ENCODE assay signal across 18 cellular contexts in the genomic region with DNA sequence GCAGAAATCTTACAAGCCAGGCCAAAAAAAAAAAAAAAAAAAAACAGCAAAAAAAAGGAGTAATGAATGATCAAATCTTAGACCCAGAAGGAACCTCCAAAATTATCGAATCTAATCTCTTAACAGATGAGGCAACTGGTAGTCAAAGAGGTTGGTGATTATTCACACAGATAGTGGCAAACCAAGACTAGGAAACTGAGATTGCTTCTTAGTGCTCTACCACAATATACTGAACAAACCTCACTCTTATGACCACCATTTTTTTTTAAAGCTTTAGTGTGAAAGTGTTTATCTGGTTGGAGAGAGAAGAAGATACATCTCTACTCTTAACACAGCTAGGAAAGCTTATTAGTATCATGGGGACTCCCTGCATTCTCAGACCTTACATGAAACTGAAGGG. TPM values are rescaled to one million over a fixed set of nuclear protein-coding genes. Genes with fewer than 3 reads are reported as not detected.
A peak's percentile ranks its signal among the peaks of the same experiment; 100 is the strongest.
DNase-seq lines count a peak whose midpoint lies in the region; ATAC-seq and TF ChIP-seq lines count a peak whose summit lies in the region.
"Had no signal": no experiment of that assay in that cellular context is flagged by ENCODE, and none has a peak within 500 bp of the region (broad histone marks: within the 10 kb centered on the region; RNA-seq: fewer than 3 reads in every experiment).

No MANE protein-coding gene starts in this region.

- in situ Hi-C loops in gastrocnemius medialis (cut with MboI; ENCODE audit: low sequenced_read_pairs in 4 of 4): loop anchor here in 2 of 4 donors (5.0 to 25.0 kb wide), 2 partner anchors 50 to 100 kb away; a partner anchor contains a TSS

- peak overlapping the region; percentile 54 for H3K27ac Mint-ChIP-seq in activated T-cell treated with anti-CD3 and anti-CD28 coated beads, Interleukin-2, amount 50 U/mL, for 72 hours
- peak overlapping the region; percentile 46 for H3K27ac Mint-ChIP-seq in central memory CD8-positive, alpha-beta T cell (ENCODE audit: low read depth)

- peaks cover 87% of the 10 kb centered on the region for H3K79me2 ChIP-seq in MM.1S (ENCODE audit: low read length)
- H3K79me2 ChIP-seq in smooth muscle cell (ENCODE audit: low read depth): peaks cover 3% of the 10 kb centered on the region

- no peaks in the 10 kb centered on the region for H3K9me3 Mint-ChIP-seq in activated T-cell treated with anti-CD3 and anti-CD28 coated beads, Interleukin-2, amount 50 U/mL, for 72 hours
- no peaks in the 10 kb centered on the region for H3K9me3 Mint-ChIP-seq in central memory CD8-positive, alpha-beta T cell
- H3K9me3 Mint-ChIP-seq: IgD-negative memory B cell had no signal

- no peak overlapping the region for H3K4me2 ChIP-seq in MM.1S (ENCODE audit: low read depth, low read length)
- no peak overlapping the region for H3K4me2 ChIP-seq in smooth muscle cell

- H3K9ac ChIP-seq in MM.1S (ENCODE audit: low read length) (no peak overlapping the region), smooth muscle cell (ENCODE audit: low read depth) (no peak overlapping the region)

- peaks cover 5 to 19% of the 10 kb centered on the region in 2 donors for H3K36me3 Mint-ChIP-seq in activated T-cell treated with anti-CD3 and anti-CD28 coated beads, Interleukin-2, amount 50 U/mL, for 72 hours (ENCODE audit: insufficient read depth in 2 of 2)
- peaks cover 62% of the 10 kb centered on the region for H3K36me3 Mint-ChIP-seq in central memory CD8-positive, alpha-beta T cell (ENCODE audit: insufficient read depth)

- peak overlapping the region in 1 of 2 donors; percentile 58 for H3K4me3 Mint-ChIP-seq in activated T-cell treated with anti-CD3 and anti-CD28 coated beads, Interleukin-2, amount 50 U/mL, for 72 hours
- H3K4me3 Mint-ChIP-seq in central memory CD8-positive, alpha-beta T cell: peak overlapping the region; percentile 37

- DNase-seq in activated T-cell treated with anti-CD3 and anti-CD28 coated beads, Interleukin-2, amount 50 U/mL, for 72 hours: no peak
- DNase-seq in activated T-cell treated with anti-CD3 and anti-CD28 coated beads, Interleukin-2, amount 50 U/mL, for 48 hours: no peak
- no peak for DNase-seq in MM.1S
- DNase-seq in central memory CD8-positive, alpha-beta T cell (ENCODE audit: low spot score in 2 of 2): no peak
- DNase-seq in gastrocnemius medialis: no peak
- DNase-seq in SW 1271 (lab: John Stamatoyannopoulos, UW): no peak
- no peak for DNase-seq in smooth muscle cell (lab: John Stamatoyannopoulos, UW; ENCODE audit: unreplicated experiment)
- DNase-seq in NCI-H2196 treated with DMSO at 0.1 percent for 48 hours (lab: John Stamatoyannopoulos, UW; ENCODE audit: unreplicated experiment): no peak
- DNase-seq: BE2C, H7, Karpas-422, NCI-H1694, NCI-H2081 treated with DMSO at 0.1 percent for 48 hours, NCI-H2171 treated with DMSO at 0.1 percent for 48 hours, NCI-H446, NCI-H526, OCI-M1 had no signal

- no peak for TF ChIP-seq CTCF in MM.1S (IDR thresholded peaks at IDR 0.05; ENCODE audit: low read length)
- TF ChIP-seq CTCF in gastrocnemius medialis (IDR thresholded peaks at IDR 0.05 in 4 of 5, conservative IDR thresholded peaks at IDR 0.05 in 1 of 5): no peak
- TF ChIP-seq CTCF in smooth muscle cell (IDR thresholded peaks at IDR 0.05; ENCODE audit: borderline replicate concordance, insufficient read depth, poor library complexity, severe bottlenecking): no peak

- H2AFZ ChIP-seq in MM.1S (ENCODE audit: low read length) (no peak overlapping the region), smooth muscle cell (ENCODE audit: low read depth) (no peak overlapping the region)

- peak; percentile 53 to 61 for ATAC-seq in activated T-cell treated with anti-CD3 and anti-CD28 coated beads, Interleukin-2, amount 50 U/mL, for 72 hours (replicated peaks in 1 of 2)
- peak; percentile 47 for ATAC-seq in central memory CD8-positive, alpha-beta T cell (replicated peaks; ENCODE audit: extremely low read depth, poor library complexity, severe bottlenecking)
- no peak for ATAC-seq in gastrocnemius medialis

- H3K27ac ChIP-seq in MM.1S (ENCODE audit: low read length) (peak overlapping the region; percentile 42; the same call in 1 of the 2 replicates), gastrocnemius medialis (peak overlapping the region in 3 of 4 donors; percentile 79 to 89 (median 81)), smooth muscle cell (ENCODE audit: low read depth) (no peak overlapping the region)

- no peaks in the 10 kb centered on the region for H4K20me1 ChIP-seq in MM.1S (ENCODE audit: insufficient read depth, low read length)
- H4K20me1 ChIP-seq in smooth muscle cell (ENCODE audit: low read depth): no peaks in the 10 kb centered on the region

- H3K36me3 ChIP-seq in MM.1S (replicated peaks; ENCODE audit: insufficient read depth, low read length): peaks cover 29% of the 10 kb centered on the region; the same call in 1 of the 2 replicates
- peaks cover 0 to 71% of the 10 kb centered on the region in 2 donors for H3K36me3 ChIP-seq in gastrocnemius medialis
- peaks cover 6% of the 10 kb centered on the region for H3K36me3 ChIP-seq in smooth muscle cell (ENCODE audit: low read depth)

- H3F3A ChIP-seq in MM.1S (ENCODE audit: insufficient read depth, low read length) (peaks cover 39% of the 10 kb centered on the region), smooth muscle cell (ENCODE audit: low read depth) (no peaks in the 10 kb centered on the region)

- H3K9me2 ChIP-seq in MM.1S (replicated peaks; ENCODE audit: insufficient read depth, low read length): no peaks in the 10 kb centered on the region

- no peaks in the 10 kb centered on the region for H3K27me3 Mint-ChIP-seq in activated T-cell treated with anti-CD3 and anti-CD28 coated beads, Interleukin-2, amount 50 U/mL, for 72 hours (ENCODE audit: low read depth)
- no peaks in the 10 kb centered on the region for H3K27me3 Mint-ChIP-seq in central memory CD8-positive, alpha-beta T cell
- H3K27me3 Mint-ChIP-seq: IgD-negative memory B cell had no signal

- no peak for TF ChIP-seq POLR2A in gastrocnemius medialis (IDR thresholded peaks at IDR 0.05)

- peaks cover 52% of the 10 kb centered on the region for H3K4me1 ChIP-seq in MM.1S (ENCODE audit: low read length)
- peaks cover 55 to 89% of the 10 kb centered on the region in 2 donors for H3K4me1 ChIP-seq in gastrocnemius medialis
- no peaks in the 10 kb centered on the region for H3K4me1 ChIP-seq in smooth muscle cell (ENCODE audit: low read depth)

- WGBS in smooth muscle cell (ENCODE audit: low lambda C conversion rate): 94% methylated on average over 1 of the region's 1 CpG

- H3K27me3 ChIP-seq in MM.1S (replicated peaks; ENCODE audit: insufficient read depth, low read length) (no peaks in the 10 kb centered on the region), gastrocnemius medialis (no peaks in the 10 kb centered on the region), smooth muscle cell (ENCODE audit: low read depth) (no peaks in the 10 kb centered on the region)
- H3K27me3 ChIP-seq: BE2C had no signal

- intact Hi-C loops in gastrocnemius medialis (cut with DNase I; ENCODE audit: low total_unique reads): no loop called here

- H3K4me3 ChIP-seq in MM.1S (ENCODE audit: low read length) (no peak overlapping the region), gastrocnemius medialis (no peak overlapping the region), smooth muscle cell (no peak overlapping the region)

- H3K9me3 ChIP-seq in MM.1S (replicated peaks; ENCODE audit: insufficient read depth, low read length) (no peaks in the 10 kb centered on the region), gastrocnemius medialis (no peaks in the 10 kb centered on the region), smooth muscle cell (replicated peaks; ENCODE audit: low read depth) (no peaks in the 10 kb centered on the region)
- H3K9me3 ChIP-seq: BE2C had no signal

- H3K4me1 Mint-ChIP-seq in activated T-cell treated with anti-CD3 and anti-CD28 coated beads, Interleukin-2, amount 50 U/mL, for 72 hours (ENCODE audit: low read depth): peaks cover 43% of the 10 kb centered on the region
- peaks cover 45% of the 10 kb centered on the region for H3K4me1 Mint-ChIP-seq in central memory CD8-positive, alpha-beta T cell

RNA-seq across cellular contexts. Expression of a gene that starts 17.3 kb away (rescaled TPM):
- 10 to 100 TPM; 37.2 to 41.7 TPM for total RNA-seq in activated T-cell treated with anti-CD3 and anti-CD28 coated beads, Interleukin-2, amount 50 U/mL, for 72 hours
- total RNA-seq in gastrocnemius medialis (100 to 1,000 TPM in 3 of 4 donors, 10 to 100 TPM in 1; 61.9 to 491 (median 137) TPM), smooth muscle cell (45.0 and 45.1 TPM in 2 replicates)
- 10.3 and 12.3 TPM in 2 replicates for polyA plus RNA-seq in smooth muscle cell

Comparison
In these comparisons a context has a peak if more than half of its experiments do, and no peak if none do; other contexts are left out.
1. ATAC-seq: peak in activated T-cell treated with anti-CD3 and anti-CD28 coated beads, Interleukin-2, amount 50 U/mL, for 72 hours (2 of 2) and central memory CD8-positive, alpha-beta T cell (single experiment); none in gastrocnemius medialis (0 of 2).